Comparison of ENCODE assay signal across 22 cellular contexts in the genomic region with DNA sequence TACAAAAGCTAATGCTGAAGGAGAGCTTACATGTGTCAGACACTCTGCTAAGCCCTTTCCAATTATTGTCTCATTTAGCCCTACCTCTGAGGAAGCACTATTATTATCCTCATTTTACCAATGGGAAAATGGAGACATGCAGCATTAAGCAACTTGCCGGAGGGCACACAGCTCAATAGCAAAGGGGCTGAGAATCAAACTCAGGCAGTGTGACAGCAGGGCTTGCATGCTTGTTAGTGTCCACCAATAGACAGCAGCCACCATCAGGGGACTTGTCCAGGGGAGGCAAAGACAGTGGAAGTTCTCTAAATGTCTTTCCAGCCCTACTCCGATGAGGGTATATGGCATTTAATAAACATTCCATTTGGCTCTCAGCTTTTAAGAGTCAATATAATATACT.
"Had no signal": no experiment of that assay in that cellular context is flagged by ENCODE, and none has a peak within 500 bp of the region (broad histone marks: within the 10 kb centered on the region; RNA-seq: fewer than 3 reads in every experiment).

No MANE protein-coding gene starts in this region.

- H3K27ac ChIP-seq: epithelial cell of prostate, hepatocyte, neutrophil, pancreas, prostate gland, skin epidermis, testis, transverse colon, VCaP had no signal

- H3K27me3 ChIP-seq: hepatocyte, neutrophil, pancreas, testis, transverse colon had no signal

- H3K9me3 ChIP-seq: mucosa of descending colon, neutrophil, pancreas, prostate gland, testis, transverse colon had no signal

- H3K36me3 ChIP-seq: neutrophil, pancreas, prostate gland, transverse colon had no signal

- H3K4me2 ChIP-seq: hepatocyte had no signal

- H2AFZ ChIP-seq: hepatocyte had no signal

- H3K4me3 ChIP-seq: hepatocyte, lung, mucosa of descending colon, pancreas, prostate gland, skin epidermis, testis, transverse colon had no signal

- DNase-seq: activated CD4-positive, alpha-beta T cell treated with anti-CD3 and anti-CD28 coated beads for 4 hours; activated CD4-positive, alpha-beta T cell treated with anti-CD3 and anti-CD28 coated beads, Interleukin-2, amount 50 U/mL, for 4 hours; activated naive CD4-positive, alpha-beta T cell; activated T-cell treated with anti-CD3 and anti-CD28 coated beads for 4 hours; activated T-cell treated with anti-CD3 and anti-CD28 coated beads, Interleukin-2, amount 50 U/mL, for 72 hours; effector CD4-positive, alpha-beta T cell; mucosa of descending colon; pancreas; retina; stimulated activated CD4-positive, alpha-beta T cell treated with anti-CD3 and anti-CD28 coated beads, Interleukin-12 subunit alpha, Interleukin-12 subunit beta, amount 100 ng/mL, for 4 hours; stimulated activated CD4-positive, alpha-beta T cell treated with anti-CD3 and anti-CD28 coated beads, Interleukin-4, amount 100 ng/mL, for 1 hour; stimulated activated naive CD8-positive, alpha-beta T cell treated with anti-CD3 and anti-CD28 coated beads, Interleukin-15, Interleukin-2, amounts not matched to agents 100 U/mL and 50 U/mL, for 24 hours; T-helper 9 cell; testis; transverse colon had no signal

- H3K4me1 ChIP-seq: testis had no signal
